In the genomic region with DNA sequence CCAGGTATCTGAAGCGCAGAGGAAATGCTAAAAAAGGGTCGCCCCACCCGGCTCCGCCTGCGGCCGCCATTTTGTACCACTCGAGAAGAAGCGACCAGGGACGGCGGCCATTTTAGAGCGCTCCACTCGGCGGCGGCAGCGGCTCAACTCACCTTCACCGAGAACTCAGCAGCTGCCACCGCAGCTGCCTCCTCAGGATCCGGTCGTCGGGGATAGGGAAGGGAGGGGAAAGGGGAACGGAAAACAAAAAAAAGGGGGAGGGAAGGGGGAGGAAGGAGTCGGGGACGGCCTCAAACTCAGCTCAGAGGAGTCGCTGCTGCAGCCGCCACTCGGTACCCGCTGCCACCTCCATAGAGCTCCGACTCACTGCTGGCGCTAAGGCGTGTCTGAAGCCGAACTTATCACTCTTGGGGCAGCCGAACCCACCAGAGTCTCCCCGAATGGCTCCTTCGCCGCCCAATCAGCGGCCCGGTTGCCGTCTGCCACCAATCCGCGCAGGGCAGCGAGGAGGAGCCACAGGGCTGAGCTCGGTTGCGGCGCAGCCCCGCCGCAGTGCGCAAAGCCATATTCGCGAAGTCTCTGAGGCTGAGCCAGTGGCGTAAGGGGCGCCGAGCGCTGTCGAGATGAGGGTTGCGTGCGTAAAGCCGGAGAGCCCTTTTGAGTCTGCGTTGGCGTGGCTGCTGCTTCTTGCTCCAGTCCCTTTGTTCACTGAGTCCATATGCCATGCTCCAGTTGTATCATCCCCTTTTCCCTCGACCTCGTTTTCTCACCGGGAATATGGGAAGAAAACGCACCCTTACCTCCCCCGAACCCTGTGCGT, we compare ENCODE assay signal across 1 cellular context.
TF ChIP-seq lines count a peak whose summit lies in the region.

EIF4G2 (minus strand) TSS at position 374 of the 820 bp plus-strand sequence.

TF ChIP-seq in HEK293, 187 proteins besides CTCF, POLR2A, EP300 and RAD21 (continued from another document):
- TF ChIP-seq ZNF785 (tag by site-specific recombination; IDR thresholded peaks at IDR 0.05) (no peak), REPIN1 (tag by site-specific recombination; IDR thresholded peaks at IDR 0.05; ENCODE audit: low read depth) (0 out of 2 replicates have a peak, but pooled peaks have one; percentile 68), ZNF530 (tag by site-specific recombination; IDR thresholded peaks at IDR 0.05; ENCODE audit: low read depth) (no peak), ZNF24 (tag by site-specific recombination; IDR thresholded peaks at IDR 0.05) (peak; percentile 26; the same call in 1 of the 2 replicates), KLF9 (tag by site-specific recombination; IDR thresholded peaks at IDR 0.05; ENCODE audit: low read depth) (peak; percentile 57), ZNF791 (tag by site-specific recombination; IDR thresholded peaks at IDR 0.05) (no peak), OVOL3 (tag by site-specific recombination; IDR thresholded peaks at IDR 0.05) (peak; percentile 17; the same call in 1 of the 2 replicates), ZNF16 (tag by site-specific recombination; IDR thresholded peaks at IDR 0.05; ENCODE audit: low read depth) (no peak), ZNF223 (tag by site-specific recombination; IDR thresholded peaks at IDR 0.05) (no peak), SCRT1 (tag by site-specific recombination; IDR thresholded peaks at IDR 0.05; ENCODE audit: borderline replicate concordance) (no peak), ZNF10 (tag by site-specific recombination; IDR thresholded peaks at IDR 0.05) (peak; percentile 88), KLF8 (tag by site-specific recombination; IDR thresholded peaks at IDR 0.05) (peak; percentile 75), ZNF350 (tag by site-specific recombination; IDR thresholded peaks at IDR 0.05) (no peak), ZNF658 (tag by site-specific recombination; IDR thresholded peaks at IDR 0.05) (no peak), ZNF473 (tag by site-specific recombination; IDR thresholded peaks at IDR 0.05) (no peak), ZBTB48 (tag by site-specific recombination; IDR thresholded peaks at IDR 0.05) (peak; percentile 92; the same call in 1 of the 2 replicates), ZNF558 (tag by site-specific recombination; IDR thresholded peaks at IDR 0.05) (no peak), ZNF747 (tag by site-specific recombination; IDR thresholded peaks at IDR 0.05) (no peak), ZIC2 (tag by site-specific recombination; IDR thresholded peaks at IDR 0.05) (no peak), ZNF549 (tag by site-specific recombination; IDR thresholded peaks at IDR 0.05) (no peak), ZNF2 (tag by site-specific recombination; IDR thresholded peaks at IDR 0.05) (peak; percentile 80), ZBTB21 (tag by site-specific recombination; IDR thresholded peaks at IDR 0.05) (peak; percentile 63; the same call in 1 of the 2 replicates), ZFP69B (tag by site-specific recombination; IDR thresholded peaks at IDR 0.05) (0 out of 2 replicates have a peak, but pooled peaks have one; percentile 14), ZNF654 (tag by site-specific recombination; IDR thresholded peaks at IDR 0.05; ENCODE audit: low read depth) (no peak), ZFP37 (tag by site-specific recombination; IDR thresholded peaks at IDR 0.05) (no peak), ZNF555 (tag by site-specific recombination; conservative IDR thresholded peaks at IDR 0.05) (no peak)
- TF ChIP-seq, protein P1, sequence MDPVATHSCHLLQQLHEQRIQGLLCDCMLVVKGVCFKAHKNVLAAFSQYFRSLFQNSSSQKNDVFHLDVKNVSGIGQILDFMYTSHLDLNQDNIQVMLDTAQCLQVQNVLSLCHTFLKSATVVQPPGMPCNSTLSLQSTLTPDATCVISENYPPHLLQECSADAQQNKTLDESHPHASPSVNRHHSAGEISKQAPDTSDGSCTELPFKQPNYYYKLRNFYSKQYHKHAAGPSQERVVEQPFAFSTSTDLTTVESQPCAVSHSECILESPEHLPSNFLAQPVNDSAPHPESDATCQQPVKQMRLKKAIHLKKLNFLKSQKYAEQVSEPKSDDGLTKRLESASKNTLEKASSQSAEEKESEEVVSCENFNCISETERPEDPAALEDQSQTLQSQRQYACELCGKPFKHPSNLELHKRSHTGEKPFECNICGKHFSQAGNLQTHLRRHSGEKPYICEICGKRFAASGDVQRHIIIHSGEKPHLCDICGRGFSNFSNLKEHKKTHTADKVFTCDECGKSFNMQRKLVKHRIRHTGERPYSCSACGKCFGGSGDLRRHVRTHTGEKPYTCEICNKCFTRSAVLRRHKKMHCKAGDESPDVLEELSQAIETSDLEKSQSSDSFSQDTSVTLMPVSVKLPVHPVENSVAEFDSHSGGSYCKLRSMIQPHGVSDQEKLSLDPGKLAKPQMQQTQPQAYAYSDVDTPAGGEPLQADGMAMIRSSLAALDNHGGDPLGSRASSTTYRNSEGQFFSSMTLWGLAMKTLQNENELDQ (tag by site-specific recombination; IDR thresholded peaks at IDR 0.05; ENCODE audit: low read depth): no peak
